ENCODE assay signal across 9 cellular contexts in genomic region chr1:26281971-26282693, GRCh38. TPM values are rescaled to one million over a fixed set of nuclear protein-coding genes. Genes with fewer than 3 reads are reported as not detected.
DNase-seq lines count a peak whose midpoint lies in the region; ATAC-seq and TF ChIP-seq lines count a peak whose summit lies in the region.
"Had no signal": no experiment of that assay in that cellular context is flagged by ENCODE, and none has a peak within 500 bp of the region (broad histone marks: within the 10 kb centered on the region; RNA-seq: fewer than 3 reads in every experiment).

No MANE protein-coding gene starts in this region.

- peaks cover 64 to 98% (median 92%) of the 10 kb centered on the region in 6 donors for H3K4me1 ChIP-seq in spleen

- H3K27me3 ChIP-seq in spleen (replicated peaks in 1 of 7): no peaks in the 10 kb centered on the region

- peaks cover 17% of the 10 kb centered on the region for H3K36me3 Mint-ChIP-seq in T-helper 17 cell (ENCODE audit: low read depth)

- H3K4me3 Mint-ChIP-seq in T-helper 17 cell: peak overlapping the region; percentile 97

- DNase-seq in NCI-H2171 (lab: John Stamatoyannopoulos, UW) (peak; percentile 14), NCI-H2171 treated with DMSO at 0.1 percent for 48 hours (lab: John Stamatoyannopoulos, UW) (no peak), T-helper 17 cell (no peak), foreskin fibroblast (peak in 1 of 2 donors; percentile 75), spleen (peak; percentile 80), NCI-H446 treated with DMSO at 0.1 percent for 48 hours (lab: John Stamatoyannopoulos, UW) (no peak)
- DNase-seq in activated CD4-positive, CD25-positive, alpha-beta regulatory T cell treated with anti-CD3 and anti-CD28 coated beads, Interleukin-2, amount 50 U/mL, for 72 hours: no peak
- DNase-seq: ACHN had no signal

- peak overlapping the region; percentile 60 to 79 for H3K4me3 ChIP-seq in foreskin fibroblast (ENCODE audit: low read depth in 1 of 2, low read length in 2 of 2)
- H3K4me3 ChIP-seq in spleen: peak overlapping the region in 2 of 8 donors; percentile 89 to 93

- peak overlapping the region; percentile 99 for H3K27ac Mint-ChIP-seq in T-helper 17 cell

- peaks cover 0 to 56% (median 11%) of the 10 kb centered on the region in 6 donors for H3K36me3 ChIP-seq in spleen

- TF ChIP-seq POLR2A in spleen (IDR thresholded peaks at IDR 0.05): no peak

- 64 to 72% (median 71%) methylated on average over 27 to 30 of the region's 30 CpGs for WGBS in spleen, 5 donors

- H3K27me3 Mint-ChIP-seq in T-helper 17 cell: no peaks in the 10 kb centered on the region

- intact Hi-C loops in spleen (cut with DNase I; ENCODE audit: low total_unique reads): no loop called here

- peaks cover 71% of the 10 kb centered on the region for H3K4me1 Mint-ChIP-seq in T-helper 17 cell

- no peaks in the 10 kb centered on the region for H3K9me3 ChIP-seq in T-helper 17 cell (ENCODE audit: control insufficient read depth, low read length, poor library complexity, severe bottlenecking)
- no peaks in the 10 kb centered on the region for H3K9me3 ChIP-seq in spleen

- TF ChIP-seq CTCF in foreskin fibroblast (IDR thresholded peaks at IDR 0.05; ENCODE audit: low read depth, low read length) (no peak), spleen (IDR thresholded peaks at IDR 0.05 in 8 of 11, conservative IDR thresholded peaks at IDR 0.05 in 3 of 11) (no peak)

- ATAC-seq in T-helper 17 cell (no peak), GM19351 (IDR thresholded peaks at IDR 0.05; ENCODE audit: unreplicated experiment) (no peak)

- peak overlapping the region in 5 of 8 donors; percentile 12 to 99 (median 96) for H3K27ac ChIP-seq in spleen

RNA-seq across cellular contexts. Expression of gene SH3BGRL3, which starts 2.2 kb away (rescaled TPM):
- 100 to 1,000 TPM; 361 to 435 TPM for total RNA-seq in T-helper 17 cell
- 100 to 1,000 TPM; 139 to 261 (median 233) TPM for total RNA-seq in spleen
- polyA plus RNA-seq in spleen: 100 to 1,000 TPM; 249 to 319 (median 286) TPM

RNA-seq across cellular contexts. Expression of gene UBXN11, which starts 24.3 kb away (rescaled TPM):
- 10 to 100 TPM; 44.6 to 45.1 TPM for total RNA-seq in T-helper 17 cell
- total RNA-seq in spleen: 10 to 100 TPM; 25.1 to 67.1 (median 48.0) TPM
- 10 to 100 TPM; 26.6 to 67.8 (median 66.1) TPM for polyA plus RNA-seq in spleen

RNA-seq across cellular contexts. Expression of gene CD52, which starts 35.6 kb away (rescaled TPM):
- total RNA-seq in T-helper 17 cell (1,000 to 10,000 TPM; 1,152 to 1,411 TPM), spleen (100 to 1,000 TPM; 206 to 422 (median 301) TPM)
- 1,000 to 10,000 TPM; 2,248 to 3,726 (median 2,540) TPM for polyA plus RNA-seq in spleen

RNA-seq across cellular contexts. Expression of gene CEP85, which starts 48.1 kb away (rescaled TPM):
- total RNA-seq in T-helper 17 cell (10 to 100 TPM; 12.5 to 14.3 TPM), spleen (10 to 100 TPM in 5 of 7 donors, 1 to 10 TPM in 2; 7.8 to 14.9 (median 10.8) TPM)
- 1 to 10 TPM; 3.9 to 5.2 (median 4.2) TPM for polyA plus RNA-seq in spleen

Comparison
In these comparisons a context has a peak if more than half of its experiments do, and no peak if none do; other contexts are left out.
1. DNase-seq: peak in NCI-H2171 (single experiment) and spleen (single experiment); none in NCI-H2171 treated with DMSO at 0.1 percent for 48 hours (single experiment), T-helper 17 cell (0 of 3), NCI-H446 treated with DMSO at 0.1 percent for 48 hours (single experiment) and activated CD4-positive, CD25-positive, alpha-beta regulatory T cell treated with anti-CD3 and anti-CD28 coated beads, Interleukin-2, amount 50 U/mL, for 72 hours (single experiment).